Comparison of ENCODE assay signal across 8 cellular contexts in genomic region chr13:110715395-110716234, GRCh38. TPM values are rescaled to one million over a fixed set of nuclear protein-coding genes. Genes with fewer than 3 reads are reported as not detected.
DNase-seq lines count a peak whose midpoint lies in the region; ATAC-seq, FAIRE-seq and TF ChIP-seq lines count a peak whose summit lies in the region.

No MANE protein-coding gene starts in this region.

- peak overlapping the region; percentile 92 to 100 (median 99) for H3K27ac ChIP-seq in pancreas
- H3K27ac ChIP-seq in tibial artery, result peak overlapping the region; percentile 99

- intact Hi-C loops in Right ventricle myocardium superior (cut with DNase I) (loop anchor here (10.0 kb wide), 1 partner anchor 199 kb away; the partner anchor contains the start of gene ANKRD10), pancreas (cut with DNase I) (no loop called here), tibial artery (cut with DNase I; ENCODE audit: low total_unique reads) (loop anchor here (10.0 kb wide), 2 partner anchors 159 to 501 kb away; no protein-coding TSS in a partner anchor)

- FAIRE-seq in pancreas (lab: Jason Lieb, UNC), result peak; percentile 99

- H3K9me3 ChIP-seq in adipocyte (ENCODE audit: control insufficient read depth, low read length), result no peaks in the 10 kb centered on the region
- H3K9me3 ChIP-seq in pancreas, result no peaks in the 10 kb centered on the region
- H3K9me3 ChIP-seq in tibial artery, result no peaks in the 10 kb centered on the region

- ATAC-seq in HG02798 (IDR thresholded peaks at IDR 0.05; ENCODE audit: poor library complexity, unreplicated experiment) (peak; percentile 60), Right ventricle myocardium superior (ENCODE audit: poor library complexity) (peak; percentile 72), pancreas (peak; percentile 64 to 76 (median 68))

- no peaks in the 10 kb centered on the region for H3K27me3 ChIP-seq in adipocyte (replicated peaks; ENCODE audit: control insufficient read depth, insufficient read depth, low read length)
- no peaks in the 10 kb centered on the region for H3K27me3 ChIP-seq in pancreas
- H3K27me3 ChIP-seq in tibial artery, result no peaks in the 10 kb centered on the region

- peak; percentile 26; the same call in 1 of the 2 replicates for TF ChIP-seq CTCF in GM12875 (IDR thresholded peaks at IDR 0.05; ENCODE audit: borderline replicate concordance, insufficient read depth, low read depth, low read length)
- no peak for TF ChIP-seq CTCF in pancreas (IDR thresholded peaks at IDR 0.05)
- TF ChIP-seq CTCF in tibial artery (IDR thresholded peaks at IDR 0.05), result no peak

- 0 to 1% methylated on average over 73 of the region's 73 CpGs for WGBS in pancreas, 2 donors

- peaks cover 8% of the 10 kb centered on the region for H3K36me3 ChIP-seq in adipocyte (ENCODE audit: control insufficient read depth, insufficient read depth, low read length, severe bottlenecking)
- no peaks in the 10 kb centered on the region for H3K36me3 ChIP-seq in pancreas
- peaks cover 12 to 15% (median 15%) of the 10 kb centered on the region in 3 donors for H3K36me3 ChIP-seq in tibial artery

- H3K4me3 ChIP-seq in GM12875 (ENCODE audit: low read depth, low read length), result peak overlapping the region; percentile 95
- peak overlapping the region; percentile 94 for H3K4me3 ChIP-seq in adipocyte (ENCODE audit: low read length)
- peak overlapping the region; percentile 85 to 97 (median 92) for H3K4me3 ChIP-seq in pancreas
- H3K4me3 ChIP-seq in tibial artery, result peak overlapping the region; percentile 92 to 98

- peak; percentile 100 for DNase-seq in NCI-H1417 (lab: John Stamatoyannopoulos, UW)
- peak; percentile 71 to 90 for DNase-seq in SW 1271 (lab: John Stamatoyannopoulos, UW)
- peak; percentile 99 for DNase-seq in adipocyte (ENCODE audit: low read depth)
- DNase-seq in Right ventricle myocardium superior, result peak; percentile 98
- peak; percentile 96 to 99 (median 98) for DNase-seq in pancreas
- peak; percentile 99 for DNase-seq in tibial artery

- peaks cover 31% of the 10 kb centered on the region for H3K4me1 ChIP-seq in adipocyte (ENCODE audit: control insufficient read depth, insufficient read depth, low read length)
- H3K4me1 ChIP-seq in pancreas, result peaks cover 18 to 25% (median 21%) of the 10 kb centered on the region in 3 donors
- peaks cover 0 to 34% (median 27%) of the 10 kb centered on the region in 4 donors for H3K4me1 ChIP-seq in tibial artery

- H3K9ac ChIP-seq in adipocyte (ENCODE audit: low read length), result peak overlapping the region; percentile 98

RNA-seq across cellular contexts. Expression of gene ING1, which starts 2.1 kb away (rescaled TPM):
- total RNA-seq in Right ventricle myocardium superior, result 6.6 TPM
- total RNA-seq in pancreas, result 1 to 10 TPM; 4.0 to 7.7 (median 6.0) TPM
- 1 to 10 TPM; 4.6 to 5.3 TPM for polyA plus RNA-seq in pancreas

RNA-seq across cellular contexts. Expression of gene CARS2, which starts 9.7 kb away (rescaled TPM):
- total RNA-seq in Right ventricle myocardium superior (55.3 TPM), pancreas (10 to 100 TPM; 18.2 to 38.8 (median 22.6) TPM)
- 10 to 100 TPM; 92.3 to 98.7 TPM for polyA plus RNA-seq in pancreas

Comparison
In these comparisons a context has a peak if more than half of its experiments do, and no peak if none do; other contexts are left out.
1. Peak in every context shown above with its lines: DNase-seq, ATAC-seq, H3K4me3 ChIP-seq and H3K27ac ChIP-seq.
2. intact Hi-C loops: an anchor here in Right ventricle myocardium superior (10.0 kb wide) and tibial artery (10.0 kb wide); none called in pancreas.